ENCODE assay signal across 8 cellular contexts in the genomic region with DNA sequence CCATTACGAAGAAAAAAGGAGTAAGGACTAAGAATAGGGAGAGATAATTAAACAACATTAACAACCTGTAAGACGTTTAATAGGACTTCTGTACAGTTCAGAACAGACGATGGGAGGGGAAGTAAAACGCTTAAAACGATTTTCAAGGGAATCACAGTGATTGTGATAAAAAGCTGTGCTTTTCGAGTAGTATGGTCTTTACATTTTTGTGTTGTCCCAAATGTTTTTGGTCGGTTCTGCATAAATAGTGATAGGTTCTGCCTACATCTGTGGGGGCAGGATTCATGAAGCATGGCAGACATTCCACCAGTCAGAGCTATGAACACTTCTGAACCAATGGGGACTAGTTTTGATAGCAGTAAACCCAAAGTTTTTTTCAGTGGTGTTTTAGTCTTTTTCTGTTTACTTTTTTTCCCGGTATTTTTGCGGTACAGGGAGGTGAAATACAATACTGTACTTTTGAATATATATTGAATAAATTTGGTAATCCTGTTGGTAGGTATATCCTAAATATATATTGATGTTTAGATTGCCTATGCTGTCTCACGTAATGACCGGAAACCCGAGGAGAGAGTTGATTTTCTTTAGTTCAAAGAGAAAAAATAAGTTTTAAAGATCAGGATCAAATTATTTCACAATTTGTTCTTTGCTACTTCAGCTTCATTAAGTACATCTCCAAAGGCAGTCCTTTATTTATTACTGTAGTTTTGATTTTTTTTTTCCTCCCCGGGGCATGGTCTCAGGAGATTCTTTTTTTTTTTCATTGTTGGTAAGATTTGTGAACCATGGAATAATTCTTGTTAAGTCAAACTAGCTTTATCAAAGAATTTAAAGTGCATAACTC. TPM values are rescaled to one million over a fixed set of nuclear protein-coding genes. Genes with fewer than 3 reads are reported as not detected.
A peak's percentile ranks its signal among the peaks of the same experiment; 100 is the strongest.
DNase-seq lines count a peak whose midpoint lies in the region; ATAC-seq, FAIRE-seq and TF ChIP-seq lines count a peak whose summit lies in the region.

No MANE protein-coding gene starts in this region.

- no peaks in the 10 kb centered on the region for H3K9me3 ChIP-seq in PC-9 (ENCODE audit: insufficient read depth, low read depth)

- no peak for TF ChIP-seq CTCF in PC-9 (conservative IDR thresholded peaks at IDR 0.05)

- DNase-seq in ELR (ENCODE audit: low read depth): peak; percentile 80
- peak; percentile 42 for DNase-seq in H54 (ENCODE audit: insufficient read length, low spot score)
- peak in 1 of 2 experiments; percentile 57 for DNase-seq in PC-9
- peak; percentile 28 to 36 for DNase-seq in T47D (ENCODE audit: low read depth in 1 of 2, low spot score in 1 of 2)
- DNase-seq in kidney tubule cell (ENCODE audit: low spot score): peak; percentile 62
- peak; percentile 21 for DNase-seq in stimulated activated naive CD8-positive, alpha-beta T cell treated with anti-CD3 and anti-CD28 coated beads, Interleukin-15, Interleukin-2, amounts not matched to agents 100 U/mL and 50 U/mL, for 24 hours

- ATAC-seq in stimulated activated naive CD8-positive, alpha-beta T cell treated with anti-CD3 and anti-CD28 coated beads, Interleukin-15, Interleukin-2, amounts not matched to agents 100 U/mL and 50 U/mL, for 24 hours: no peak
- ATAC-seq in GM21528 (IDR thresholded peaks at IDR 0.05; ENCODE audit: low FRiP score, unreplicated experiment) (no peak), HG02623 (IDR thresholded peaks at IDR 0.05; ENCODE audit: unreplicated experiment) (no peak)

- H3K9me2 ChIP-seq in PC-9 (ENCODE audit: insufficient read depth): no peaks in the 10 kb centered on the region

- H3K4me1 ChIP-seq in PC-9 (replicated peaks; ENCODE audit: insufficient read depth): peaks cover 35% of the 10 kb centered on the region

- TF ChIP-seq POLR2A in H54 (IDR thresholded peaks at IDR 0.05; ENCODE audit: low read depth, low read length): no peak

- in situ Hi-C loops in T47D (cut with HindIII; ENCODE audit: low pct_unique_long_range_greater_than_20kb, low sequenced_read_pairs): no loop called here

- H3F3A ChIP-seq in PC-9 (ENCODE audit: insufficient read depth, low read depth): peaks cover 27% of the 10 kb centered on the region

- H4K20me1 ChIP-seq in PC-9 (ENCODE audit: insufficient read depth): peaks cover 37% of the 10 kb centered on the region

- peak overlapping the region; percentile 99 for H3K4me3 ChIP-seq in PC-9

- H3K36me3 ChIP-seq in PC-9 (ENCODE audit: low read depth): peaks cover 11% of the 10 kb centered on the region; the same call in 1 of the 2 replicates

- POLR2A ChIA-PET in PC-9 (lab: Charles Lee; ENCODE audit: unreplicated experiment): interaction anchor here (0.6 kb wide), 1 partner anchor 116 kb away, joined by 5 read pairs; no protein-coding TSS in a partner anchor

- peak overlapping the region; percentile 79 for H2AFZ ChIP-seq in PC-9

- intact Hi-C loops in PC-9 (cut with micrococcal nuclease; ENCODE audit: unreplicated experiment): loop anchor here (1.0 to 5.0 kb wide), 2 partner anchors 65 to 205 kb away; a partner anchor contains a TSS

- peaks cover 66% of the 10 kb centered on the region for H3K79me2 ChIP-seq in PC-9 (ENCODE audit: low read depth)

- H3K27ac ChIP-seq in PC-9: peak overlapping the region; percentile 97

- CTCF ChIA-PET in PC-9 (lab: Charles Lee): interaction anchor here (0.7 kb wide), 1 partner anchor 166 kb away, joined by 3 read pairs; no protein-coding TSS in a partner anchor

- no peak for FAIRE-seq in H54 (lab: Jason Lieb, UNC)

- peak overlapping the region; percentile 86 for H3K4me2 ChIP-seq in PC-9

- no peaks in the 10 kb centered on the region for H3K27me3 ChIP-seq in PC-9 (ENCODE audit: insufficient read depth, low read depth)

- no TSS peak for BruUV-seq in PC-9 (replicated peaks; lab: Mats Ljungman, UMichigan)

RNA-seq across cellular contexts. Expression of a gene that starts 1.3 kb away (rescaled TPM):
- total RNA-seq in PC-9 (2021): 112 and 143 TPM in 2 replicates
